Comparison of ENCODE assay signal across 15 cellular contexts in genomic region chr7:140358024-140358770, GRCh38. TPM values are rescaled to one million over a fixed set of nuclear protein-coding genes. Genes with fewer than 3 reads are reported as not detected.
DNase-seq lines count a peak whose midpoint lies in the region; ATAC-seq and TF ChIP-seq lines count a peak whose summit lies in the region.
"Had no signal": no experiment of that assay in that cellular context is flagged by ENCODE, and none has a peak within 500 bp of the region (broad histone marks: within the 10 kb centered on the region; RNA-seq: fewer than 3 reads in every experiment).

No MANE protein-coding gene starts in this region.

- peak overlapping the region; percentile 56 for H2AFZ ChIP-seq in parathyroid adenoma

- no peak overlapping the region for H3K4me3 ChIP-seq in parathyroid adenoma (ENCODE audit: low read depth, low read length)
- H3K4me3 ChIP-seq: cardiac muscle cell had no signal

- ATAC-seq in activated CD8-positive, alpha-beta memory T cell treated with anti-CD3 and anti-CD28 coated beads, Interleukin-2, amount 10 ng/mL, durations not matched to agents 7 days and 5 days = peak; percentile 27
- ATAC-seq in GM19395 (IDR thresholded peaks at IDR 0.05; ENCODE audit: unreplicated experiment) = no peak

- H3K9ac ChIP-seq in parathyroid adenoma = no peak overlapping the region

- no peaks in the 10 kb centered on the region for H3K27me3 ChIP-seq in parathyroid adenoma (ENCODE audit: control insufficient read depth, insufficient read depth, low read length)
- H3K27me3 ChIP-seq: cardiac muscle cell, heart left ventricle, spleen had no signal

- peaks cover 40% of the 10 kb centered on the region for H3K4me1 Mint-ChIP-seq in activated CD8-positive, alpha-beta memory T cell treated with anti-CD3 and anti-CD28 coated beads, Interleukin-2, amount 10 ng/mL, durations not matched to agents 7 days and 5 days
- peaks cover 23% of the 10 kb centered on the region for H3K4me1 Mint-ChIP-seq in activated naive CD8-positive, alpha-beta T cell treated with anti-CD3 and anti-CD28 coated beads for 36 hours

- peak overlapping the region; percentile 86 for H3K27ac ChIP-seq in parathyroid adenoma
- H3K27ac ChIP-seq: cardiac muscle cell had no signal

- H3K27ac Mint-ChIP-seq in activated CD8-positive, alpha-beta memory T cell treated with anti-CD3 and anti-CD28 coated beads, Interleukin-2, amount 10 ng/mL, durations not matched to agents 7 days and 5 days = peak overlapping the region; percentile 99
- peak overlapping the region; percentile 93 for H3K27ac Mint-ChIP-seq in activated naive CD8-positive, alpha-beta T cell treated with anti-CD3 and anti-CD28 coated beads for 36 hours

- H3K36me3 ChIP-seq in parathyroid adenoma (ENCODE audit: control insufficient read depth, insufficient read depth, low read length) = no peaks in the 10 kb centered on the region

- peak overlapping the region; percentile 74 for H3K4me3 Mint-ChIP-seq in activated CD8-positive, alpha-beta memory T cell treated with anti-CD3 and anti-CD28 coated beads, Interleukin-2, amount 10 ng/mL, durations not matched to agents 7 days and 5 days
- no peak overlapping the region for H3K4me3 Mint-ChIP-seq in activated naive CD8-positive, alpha-beta T cell treated with anti-CD3 and anti-CD28 coated beads for 36 hours

- CTCF ChIA-PET in activated CD8-positive, alpha-beta memory T cell treated with anti-CD3 and anti-CD28 coated beads, Interleukin-2, amount 10 ng/mL, durations not matched to agents 7 days and 5 days (lab: Charles Lee) = interaction anchor here (1.9 kb wide), 1 partner anchor 19 kb away, joined by 5 read pairs; no protein-coding TSS in a partner anchor

- DNase-seq in activated CD8-positive, alpha-beta memory T cell treated with anti-CD3 and anti-CD28 coated beads, Interleukin-2, amount 10 ng/mL, durations not matched to agents 7 days and 5 days = no peak
- no peak for DNase-seq in activated CD8-positive, alpha-beta memory T cell treated with anti-CD3 and anti-CD28 coated beads, Interleukin-2, amount 50 U/mL, for 48 hours
- DNase-seq in MV-4-11 (lab: John Stamatoyannopoulos, UW) (peak; percentile 59), C1 segment of cervical spinal cord (lab: John Stamatoyannopoulos, UW) (no peak), ACHN (no peak)
- DNase-seq in activated naive CD8-positive, alpha-beta T cell treated with anti-CD3 and anti-CD28 coated beads for 36 hours = no peak
- DNase-seq: erythroblast, heart left ventricle, NCI-H1436 treated with DMSO at 0.1 percent for 48 hours, NCI-H524 had no signal

- peaks cover 37% of the 10 kb centered on the region for H3K36me3 Mint-ChIP-seq in activated CD8-positive, alpha-beta memory T cell treated with anti-CD3 and anti-CD28 coated beads, Interleukin-2, amount 10 ng/mL, durations not matched to agents 7 days and 5 days
- peaks cover 29% of the 10 kb centered on the region for H3K36me3 Mint-ChIP-seq in activated naive CD8-positive, alpha-beta T cell treated with anti-CD3 and anti-CD28 coated beads for 36 hours

- no peaks in the 10 kb centered on the region for H3K79me2 ChIP-seq in parathyroid adenoma

- H3K27me3 Mint-ChIP-seq in activated CD8-positive, alpha-beta memory T cell treated with anti-CD3 and anti-CD28 coated beads, Interleukin-2, amount 10 ng/mL, durations not matched to agents 7 days and 5 days = no peaks in the 10 kb centered on the region
- no peaks in the 10 kb centered on the region for H3K27me3 Mint-ChIP-seq in activated naive CD8-positive, alpha-beta T cell treated with anti-CD3 and anti-CD28 coated beads for 36 hours

- no peak for TF ChIP-seq CTCF in parathyroid adenoma (IDR thresholded peaks at IDR 0.05)

- H3K9me3 ChIP-seq in parathyroid adenoma (ENCODE audit: control insufficient read depth, low read length) = no peaks in the 10 kb centered on the region
- H3K9me3 ChIP-seq: heart left ventricle, spleen had no signal

- in situ Hi-C loops in ACHN (cut with HindIII; ENCODE audit: low pct_ligation_motif_present, low pct_unique_long_range_greater_than_20kb, low sequenced_read_pairs) = no loop called here

- H3K4me2 ChIP-seq in parathyroid adenoma (ENCODE audit: low read length) = peak overlapping the region; percentile 0

- no peaks in the 10 kb centered on the region for H3K9me3 Mint-ChIP-seq in activated CD8-positive, alpha-beta memory T cell treated with anti-CD3 and anti-CD28 coated beads, Interleukin-2, amount 10 ng/mL, durations not matched to agents 7 days and 5 days (ENCODE audit: low read depth)
- no peaks in the 10 kb centered on the region for H3K9me3 Mint-ChIP-seq in activated naive CD8-positive, alpha-beta T cell treated with anti-CD3 and anti-CD28 coated beads for 36 hours

- H3K4me1 ChIP-seq in parathyroid adenoma = peaks cover 23% of the 10 kb centered on the region

RNA-seq across cellular contexts. Expression of gene SLC37A3, which starts 40.1 kb away (rescaled TPM):
- total RNA-seq in activated CD8-positive, alpha-beta memory T cell treated with anti-CD3 and anti-CD28 coated beads, Interleukin-2, amount 10 ng/mL, durations not matched to agents 7 days and 5 days = 10 to 100 TPM; 27.0 to 35.3 TPM
- total RNA-seq in activated naive CD8-positive, alpha-beta T cell treated with anti-CD3 and anti-CD28 coated beads for 36 hours = 10 to 100 TPM; 26.2 to 27.2 TPM

RNA-seq across cellular contexts. Expression of gene RAB19, which starts 45.7 kb away (rescaled TPM):
- 1 to 10 TPM; 5.0 to 7.3 TPM for total RNA-seq in activated CD8-positive, alpha-beta memory T cell treated with anti-CD3 and anti-CD28 coated beads, Interleukin-2, amount 10 ng/mL, durations not matched to agents 7 days and 5 days
- total RNA-seq in activated naive CD8-positive, alpha-beta T cell treated with anti-CD3 and anti-CD28 coated beads for 36 hours = 1 to 10 TPM; 6.8 to 7.6 TPM
- total RNA-seq: heart left ventricle, HT1080 had no signal
